ENCODE assay signal across 15 cellular contexts in genomic region chr15:74579001-74579400, GRCh38. TPM values are rescaled to one million over a fixed set of nuclear protein-coding genes. Genes with fewer than 3 reads are reported as not detected.
DNase-seq lines count a peak whose midpoint lies in the region; ATAC-seq and TF ChIP-seq lines count a peak whose summit lies in the region.
"Had no signal": no experiment of that assay in that cellular context is flagged by ENCODE, and none has a peak within 500 bp of the region (broad histone marks: within the 10 kb centered on the region; RNA-seq: fewer than 3 reads in every experiment).

No MANE protein-coding gene starts in this region.

- H3K27ac ChIP-seq in HEK293 (ENCODE audit: extremely low read depth, low read depth, low read length) (no peak overlapping the region), RWPE2 (ENCODE audit: poor library complexity, severe bottlenecking) (no peak overlapping the region), endodermal cell (ENCODE audit: low read depth, low read length) (no peak overlapping the region)
- H3K27ac ChIP-seq: GM23248, HL-60 had no signal

- no peak for TF ChIP-seq CTCF in HEK293 (tag by site-specific recombination; IDR thresholded peaks at IDR 0.05)
- no peak for TF ChIP-seq CTCF in RWPE2 (IDR thresholded peaks at IDR 0.05; ENCODE audit: poor library complexity, severe bottlenecking)
- no peak for TF ChIP-seq CTCF in endodermal cell (conservative IDR thresholded peaks at IDR 0.05)
- no peak for TF ChIP-seq CTCF in neural crest cell (conservative IDR thresholded peaks at IDR 0.05)

- CTCF ChIA-PET in HEK293 (lab: Yijun Ruan, JAX) = interaction anchor here (0.6 to 0.9 kb wide), 2 partner anchors 8 to 89 kb away, joined by 3 to 4 read pairs; no protein-coding TSS in a partner anchor

- H3K4me1 Mint-ChIP-seq in endodermal cell (no peaks in the 10 kb centered on the region), neural crest cell (peaks cover 20% of the 10 kb centered on the region)
- peaks cover 2% of the 10 kb centered on the region for H3K4me1 Mint-ChIP-seq in activated naive CD8-positive, alpha-beta T cell treated with anti-CD3 and anti-CD28 coated beads, Interleukin-2, amount 50 U/mL, for 24 hours
- H3K4me1 Mint-ChIP-seq: B cell had no signal

- WGBS in endodermal cell (ENCODE audit: insufficient coverage in 1 of 2, insufficient read length in 1 of 2), 2 experiments = 90 to 94% methylated on average over 2 to 9 of the region's 9 CpGs

- H3K27me3 Mint-ChIP-seq in endodermal cell (ENCODE audit: insufficient read depth) (no peaks in the 10 kb centered on the region), neural crest cell (ENCODE audit: low read depth) (no peaks in the 10 kb centered on the region)
- no peaks in the 10 kb centered on the region for H3K27me3 Mint-ChIP-seq in activated naive CD8-positive, alpha-beta T cell treated with anti-CD3 and anti-CD28 coated beads, Interleukin-2, amount 50 U/mL, for 24 hours
- H3K27me3 Mint-ChIP-seq: B cell; CD4-positive, alpha-beta T cell had no signal

- H3K4me3 Mint-ChIP-seq in endodermal cell (no peak overlapping the region), neural crest cell (no peak overlapping the region)
- H3K4me3 Mint-ChIP-seq in activated naive CD8-positive, alpha-beta T cell treated with anti-CD3 and anti-CD28 coated beads, Interleukin-2, amount 50 U/mL, for 24 hours = no peak overlapping the region
- H3K4me3 Mint-ChIP-seq: B cell; CD4-positive, alpha-beta T cell had no signal

- no peak for ATAC-seq in RWPE2 (ENCODE audit: low read depth)
- no peak for ATAC-seq in activated naive CD8-positive, alpha-beta T cell treated with anti-CD3 and anti-CD28 coated beads, Interleukin-2, amount 50 U/mL, for 24 hours

- POLR2A ChIA-PET in HEK293 (lab: Yijun Ruan, JAX) = no interaction called here

- peaks cover 26 to 57% of the 10 kb centered on the region in 2 experiments; a peak in 2 of 3 replicates for H3K36me3 ChIP-seq in HEK293 (ENCODE audit: control insufficient read depth in 2 of 2, insufficient read depth in 1 of 2, low read length in 2 of 2)
- peaks cover 67% of the 10 kb centered on the region for H3K36me3 ChIP-seq in RWPE2 (ENCODE audit: low read depth)
- H3K36me3 ChIP-seq in endodermal cell (ENCODE audit: control insufficient read depth, insufficient read depth, low read length) = peaks cover 82% of the 10 kb centered on the region

- no peaks in the 10 kb centered on the region for H3K9me3 ChIP-seq in HEK293 (ENCODE audit: control insufficient read depth, insufficient read depth, low read depth, low read length)
- no peaks in the 10 kb centered on the region for H3K9me3 ChIP-seq in RWPE2 (ENCODE audit: severe bottlenecking)
- H3K9me3 ChIP-seq in endodermal cell (ENCODE audit: control insufficient read depth, low read length) = no peaks in the 10 kb centered on the region

- H3K4me1 ChIP-seq in HEK293 (ENCODE audit: control insufficient read depth, insufficient read depth, low read length) = peaks cover 2% of the 10 kb centered on the region; the same call in 1 of the 2 replicates
- peaks cover 8% of the 10 kb centered on the region for H3K4me1 ChIP-seq in RWPE2 (ENCODE audit: insufficient read depth, poor library complexity, severe bottlenecking)
- H3K4me1 ChIP-seq in endodermal cell (ENCODE audit: control insufficient read depth, insufficient read depth, low read length) = no peaks in the 10 kb centered on the region

- peak overlapping the region; percentile 48 for H3K27ac Mint-ChIP-seq in endodermal cell
- H3K27ac Mint-ChIP-seq in neural crest cell (ENCODE audit: unreplicated experiment) = peak overlapping the region; percentile 43
- no peak overlapping the region for H3K27ac Mint-ChIP-seq in activated naive CD8-positive, alpha-beta T cell treated with anti-CD3 and anti-CD28 coated beads, Interleukin-2, amount 50 U/mL, for 24 hours
- H3K27ac Mint-ChIP-seq: B cell; CD4-positive, alpha-beta T cell had no signal

- H3K4me3 ChIP-seq in HEK293 (ENCODE audit: low read depth, low read length) (no peak overlapping the region), RWPE2 (ENCODE audit: severe bottlenecking) (no peak overlapping the region), endodermal cell (ENCODE audit: low read length) (no peak overlapping the region)
- H3K4me3 ChIP-seq: GM23248 had no signal

- DNase-seq in RWPE2 (ENCODE audit: low spot score) (peak; percentile 61), endodermal cell (no peak), neural crest cell (ENCODE audit: low read depth, low spot score) (no peak), NCI-H524 treated with DMSO at 0.1 percent for 48 hours (lab: John Stamatoyannopoulos, UW) (no peak)
- DNase-seq in activated naive CD8-positive, alpha-beta T cell treated with anti-CD3 and anti-CD28 coated beads, Interleukin-2, amount 50 U/mL, for 24 hours = no peak
- no peak for DNase-seq in activated CD4-positive, CD25-positive, alpha-beta regulatory T cell treated with anti-CD3 and anti-CD28 coated beads, Interleukin-2, amount 50 U/mL, for 72 hours
- DNase-seq: C1 segment of cervical spinal cord; Calu3; CD4-positive, alpha-beta T cell; DMS 273 treated with DMSO at 0.1 percent for 48 hours; GM23248; H7 had no signal

- H3K27me3 ChIP-seq in RWPE2 (ENCODE audit: insufficient read depth, poor library complexity, severe bottlenecking) (no peaks in the 10 kb centered on the region), endodermal cell (ENCODE audit: control insufficient read depth, insufficient read depth, low read length, poor library complexity, severe bottlenecking) (no peaks in the 10 kb centered on the region)

- H3K36me3 Mint-ChIP-seq in endodermal cell (ENCODE audit: low read depth) = peaks cover 86% of the 10 kb centered on the region
- H3K36me3 Mint-ChIP-seq in neural crest cell (ENCODE audit: low read depth) = peaks cover 5% of the 10 kb centered on the region
- peaks cover 17% of the 10 kb centered on the region for H3K36me3 Mint-ChIP-seq in activated naive CD8-positive, alpha-beta T cell treated with anti-CD3 and anti-CD28 coated beads, Interleukin-2, amount 50 U/mL, for 24 hours (ENCODE audit: low read depth)

- H3K9me3 Mint-ChIP-seq in endodermal cell (no peaks in the 10 kb centered on the region), neural crest cell (no peaks in the 10 kb centered on the region)
- no peaks in the 10 kb centered on the region for H3K9me3 Mint-ChIP-seq in activated naive CD8-positive, alpha-beta T cell treated with anti-CD3 and anti-CD28 coated beads, Interleukin-2, amount 50 U/mL, for 24 hours
- H3K9me3 Mint-ChIP-seq: CD4-positive, alpha-beta T cell had no signal

- no peak overlapping the region for H3K9ac ChIP-seq in endodermal cell (ENCODE audit: extremely low read depth, low read length, poor library complexity, severe bottlenecking)
- H3K9ac ChIP-seq: GM23248 had no signal

TF ChIP-seq in HEK293, 187 proteins besides CTCF, POLR2A, EP300 and RAD21:
- TF ChIP-seq ZFP37 (tag by site-specific recombination; IDR thresholded peaks at IDR 0.05) (no peak), PBX3 (CRISPR knock-in tag; IDR thresholded peaks at IDR 0.05) (no peak), ZIC2 (tag by site-specific recombination; IDR thresholded peaks at IDR 0.05) (0 out of 2 replicates have a peak, but pooled peaks have one; percentile 6)

RNA-seq across cellular contexts. Expression of gene CLK3, which starts 36.6 kb away (rescaled TPM):
- total RNA-seq in endodermal cell (10 to 100 TPM; 53.4 to 67.3 TPM), neural crest cell (79.2 and 88.7 TPM in 2 replicates)
- polyA plus RNA-seq in endodermal cell (2013, experiment 1 of 2) = 67.7 TPM
- polyA plus RNA-seq in endodermal cell (2013, experiment 2 of 2) = 60.9 TPM

RNA-seq across cellular contexts. Expression of gene ARID3B, which starts 38.0 kb away (rescaled TPM):
- 10 to 100 TPM; 98.1 to 99.4 TPM for total RNA-seq in endodermal cell
- 62.4 TPM for polyA plus RNA-seq in endodermal cell (2013, experiment 1 of 2)
- 60.7 TPM for polyA plus RNA-seq in endodermal cell (2013, experiment 2 of 2)
- 65.3 and 66.5 TPM in 2 replicates for total RNA-seq in neural crest cell
